In the genomic region with DNA sequence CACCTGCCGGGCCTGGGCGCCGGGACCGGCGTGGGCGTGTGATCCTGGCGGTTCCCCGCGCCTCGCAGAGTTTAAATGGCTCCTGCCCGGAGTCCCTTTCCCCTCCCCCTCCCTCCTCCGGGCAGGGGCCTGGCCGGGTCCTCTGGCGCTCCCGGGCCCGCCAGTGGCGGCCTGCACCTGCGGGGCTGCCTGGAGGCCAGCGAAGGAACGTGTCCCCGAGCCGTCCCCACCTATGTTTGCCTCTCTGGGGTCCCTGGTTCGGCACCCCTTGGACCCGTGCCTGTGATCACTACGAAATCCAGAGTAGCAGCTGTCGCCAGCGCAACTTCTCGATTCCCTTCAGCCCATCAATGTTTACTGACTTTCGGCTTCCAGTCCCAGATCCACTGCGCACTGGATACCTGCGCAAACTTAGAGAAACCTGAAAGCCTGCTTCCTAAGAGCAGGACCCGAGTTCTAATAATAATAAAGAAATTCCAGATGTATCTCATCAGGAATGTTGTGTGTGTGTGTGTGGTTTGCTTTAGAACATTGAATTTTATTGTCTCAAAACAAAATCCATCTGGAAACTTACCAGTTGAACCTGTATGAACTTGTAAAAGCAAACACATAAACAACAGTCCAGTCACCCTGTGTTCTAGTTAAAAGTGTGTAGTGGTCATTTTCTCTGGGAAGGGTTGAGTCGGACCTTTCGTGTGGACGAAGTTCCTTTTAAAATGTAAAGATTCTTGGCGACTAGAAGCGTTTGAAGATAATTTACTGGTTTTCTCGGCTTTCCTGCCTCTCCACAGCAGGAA, we compare ENCODE assay signal across 8 cellular contexts. TPM values are rescaled to one million over a fixed set of nuclear protein-coding genes. Genes with fewer than 3 reads are reported as not detected.
DNase-seq lines count a peak whose midpoint lies in the region; ATAC-seq lines count a peak whose summit lies in the region.

No MANE protein-coding gene starts in this region.

- H3K36me3 ChIP-seq in ectodermal cell (ENCODE audit: control insufficient read depth, insufficient read depth, low read length) (no peaks in the 10 kb centered on the region), muscle layer of duodenum (ENCODE audit: control insufficient read depth in 1 of 2, insufficient read depth in 2 of 2, low read length in 2 of 2) (no peaks in the 10 kb centered on the region)

- H3K4me1 Mint-ChIP-seq in stimulated activated naive CD8-positive, alpha-beta T cell treated with anti-CD3 and anti-CD28 coated beads, Interleukin-15, Interleukin-2, amounts not matched to agents 100 ng/mL and 50 ng/mL, for 24 hours (ENCODE audit: low read depth): no peaks in the 10 kb centered on the region

- H3K27me3 ChIP-seq in ectodermal cell (ENCODE audit: control insufficient read depth, insufficient read depth, low read length, poor library complexity, severe bottlenecking) (no peaks in the 10 kb centered on the region), muscle layer of duodenum (ENCODE audit: low read depth, low read length) (no peaks in the 10 kb centered on the region)

- H3K4me3 ChIP-seq in ectodermal cell (ENCODE audit: insufficient read depth, low read depth, low read length): peak overlapping the region; percentile 57
- H3K4me3 ChIP-seq in muscle layer of duodenum (ENCODE audit: low read depth in 1 of 2, low read length in 2 of 2): peak overlapping the region; percentile 37 to 52

- no peak for ATAC-seq in stimulated activated naive CD8-positive, alpha-beta T cell treated with anti-CD3 and anti-CD28 coated beads, Interleukin-15, Interleukin-2, amounts not matched to agents 100 U/mL and 50 U/mL, for 24 hours
- no peak for ATAC-seq in GM18867 (IDR thresholded peaks at IDR 0.05; ENCODE audit: unreplicated experiment)
- ATAC-seq in HG03280 (IDR thresholded peaks at IDR 0.05; ENCODE audit: unreplicated experiment): no peak
- no peak for ATAC-seq in HG02623 (IDR thresholded peaks at IDR 0.05; ENCODE audit: unreplicated experiment)

- H3K36me3 Mint-ChIP-seq in stimulated activated naive CD8-positive, alpha-beta T cell treated with anti-CD3 and anti-CD28 coated beads, Interleukin-15, Interleukin-2, amounts not matched to agents 100 ng/mL and 50 ng/mL, for 24 hours (ENCODE audit: low read depth): no peaks in the 10 kb centered on the region

- H3K27me3 Mint-ChIP-seq in stimulated activated naive CD8-positive, alpha-beta T cell treated with anti-CD3 and anti-CD28 coated beads, Interleukin-15, Interleukin-2, amounts not matched to agents 100 ng/mL and 50 ng/mL, for 24 hours: peaks cover 47% of the 10 kb centered on the region

- peaks cover 13% of the 10 kb centered on the region for H3K4me1 ChIP-seq in ectodermal cell (ENCODE audit: control insufficient read depth, insufficient read depth, low read length)
- peaks cover 0 to 4% of the 10 kb centered on the region in 2 donors for H3K4me1 ChIP-seq in muscle layer of duodenum (ENCODE audit: control insufficient read depth in 1 of 2, insufficient read depth in 2 of 2, low read length in 2 of 2)

- no peak overlapping the region for H3K27ac Mint-ChIP-seq in stimulated activated naive CD8-positive, alpha-beta T cell treated with anti-CD3 and anti-CD28 coated beads, Interleukin-15, Interleukin-2, amounts not matched to agents 100 ng/mL and 50 ng/mL, for 24 hours

- no peaks in the 10 kb centered on the region for H3K9me3 Mint-ChIP-seq in stimulated activated naive CD8-positive, alpha-beta T cell treated with anti-CD3 and anti-CD28 coated beads, Interleukin-15, Interleukin-2, amounts not matched to agents 100 ng/mL and 50 ng/mL, for 24 hours

- no peak overlapping the region for H3K27ac ChIP-seq in ectodermal cell (ENCODE audit: insufficient read depth, low read depth, low read length, poor library complexity, severe bottlenecking)
- no peak overlapping the region for H3K27ac ChIP-seq in muscle layer of duodenum (ENCODE audit: low read length)

- peak overlapping the region; percentile 45 for H3K4me3 Mint-ChIP-seq in stimulated activated naive CD8-positive, alpha-beta T cell treated with anti-CD3 and anti-CD28 coated beads, Interleukin-15, Interleukin-2, amounts not matched to agents 100 ng/mL and 50 ng/mL, for 24 hours

- no peak for DNase-seq in stimulated activated naive CD8-positive, alpha-beta T cell treated with anti-CD3 and anti-CD28 coated beads, Interleukin-15, Interleukin-2, amounts not matched to agents 100 U/mL and 50 U/mL, for 24 hours
- no peak for DNase-seq in RPMI8226

- 0 to 1% methylated on average over 36 to 37 of the region's 38 CpGs for WGBS in ectodermal cell, 2 experiments

- no peaks in the 10 kb centered on the region for H3K9me3 ChIP-seq in ectodermal cell (ENCODE audit: control insufficient read depth, low read length)
- no peaks in the 10 kb centered on the region for H3K9me3 ChIP-seq in muscle layer of duodenum (ENCODE audit: control insufficient read depth in 1 of 2, low read length in 2 of 2)

RNA-seq across cellular contexts. Expression of gene SHROOM2, which starts 0.8 kb away (rescaled TPM):
- 15.0 TPM for polyA plus RNA-seq in ectodermal cell (2013, experiment 1 of 4)
- 18.7 TPM for polyA plus RNA-seq in ectodermal cell (2013, experiment 2 of 4)
- polyA plus RNA-seq in ectodermal cell (2013, experiment 3 of 4): 13.6 TPM
- 12.7 TPM for polyA plus RNA-seq in ectodermal cell (2013, experiment 4 of 4)

RNA-seq across cellular contexts. Expression of gene GPR143, which starts 21.4 kb away (rescaled TPM):
- polyA plus RNA-seq in ectodermal cell (2013, experiment 1 of 4): 15.5 TPM
- 14.7 TPM for polyA plus RNA-seq in ectodermal cell (2013, experiment 2 of 4)
- 10.5 TPM for polyA plus RNA-seq in ectodermal cell (2013, experiment 3 of 4)
- polyA plus RNA-seq in ectodermal cell (2013, experiment 4 of 4): 12.3 TPM
